Comparison of ENCODE assay signal across 9 cellular contexts in genomic region chr16:88922114-88922825, GRCh38. TPM values are rescaled to one million over a fixed set of nuclear protein-coding genes. Genes with fewer than 3 reads are reported as not detected.
DNase-seq lines count a peak whose midpoint lies in the region; ATAC-seq and TF ChIP-seq lines count a peak whose summit lies in the region.
"Had no signal": no experiment of that assay in that cellular context is flagged by ENCODE, and none has a peak within 500 bp of the region (broad histone marks: within the 10 kb centered on the region; RNA-seq: fewer than 3 reads in every experiment).

No MANE protein-coding gene starts in this region.

- CTCF ChIA-PET in OCI-LY7 (lab: Charles Lee; ENCODE audit: unreplicated experiment), result no interaction called here
- CTCF ChIA-PET in CD8-positive, alpha-beta T cell (lab: Charles Lee), result no interaction called here

- no peaks in the 10 kb centered on the region for H3K9me3 Mint-ChIP-seq in CD8-positive, alpha-beta T cell

- no peak overlapping the region for H3K4me3 Mint-ChIP-seq in CD8-positive, alpha-beta T cell

- H3K36me3 ChIP-seq in spleen (peaks cover 0 to 14% (median 0%) of the 10 kb centered on the region in 6 donors), OCI-LY7 (ENCODE audit: insufficient read depth, low read length) (no peaks in the 10 kb centered on the region)
- H3K36me3 ChIP-seq in CD8-positive, alpha-beta T cell (ENCODE audit: insufficient read depth, low read length), result no peaks in the 10 kb centered on the region

- H3K27ac ChIP-seq in spleen (peak overlapping the region; percentile 29 to 91 (median 80)), OCI-LY7 (ENCODE audit: low read depth, low read length, poor library complexity, severe bottlenecking) (no peak overlapping the region)
- H3K27ac ChIP-seq in CD8-positive, alpha-beta T cell (ENCODE audit: low read depth, low read length), result no peak overlapping the region

- H3K4me3 ChIP-seq in astrocyte of the spinal cord (ENCODE audit: low read depth, low read length), result no peak overlapping the region
- peak overlapping the region in 1 of 8 donors; percentile 45 for H3K4me3 ChIP-seq in spleen
- H3K4me3 ChIP-seq in OCI-LY7 (ENCODE audit: low read depth, low read length, poor library complexity, severe bottlenecking), result no peak overlapping the region
- H3K4me3 ChIP-seq in CD8-positive, alpha-beta T cell (ENCODE audit: low read depth, low read length), result no peak overlapping the region

- no peak overlapping the region for H3K4me2 ChIP-seq in OCI-LY7 (ENCODE audit: low read length)

- no peak overlapping the region for H3K27ac Mint-ChIP-seq in CD8-positive, alpha-beta T cell

- no TSS peak for BruUV-seq in OCI-LY7 (replicated peaks; lab: Mats Ljungman, UMichigan)

- no peaks in the 10 kb centered on the region for H3K79me2 ChIP-seq in OCI-LY7 (ENCODE audit: insufficient read depth, low read depth, low read length)

- H3K27me3 Mint-ChIP-seq in CD8-positive, alpha-beta T cell (ENCODE audit: low read depth), result peaks cover 6% of the 10 kb centered on the region

- POLR2A ChIA-PET in OCI-LY7 (lab: Charles Lee), result no interaction called here
- POLR2A ChIA-PET in CD8-positive, alpha-beta T cell (lab: Charles Lee), result no interaction called here

- ATAC-seq in HG03571 (IDR thresholded peaks at IDR 0.05; ENCODE audit: unreplicated experiment) (no peak), GM21619 (IDR thresholded peaks at IDR 0.05; ENCODE audit: unreplicated experiment) (no peak)
- no peak for ATAC-seq in CD8-positive, alpha-beta T cell

- no peak overlapping the region for H2AFZ ChIP-seq in OCI-LY7 (ENCODE audit: low read length)

- DNase-seq in GF-D8 (lab: John Stamatoyannopoulos, UW), result peak; percentile 35
- DNase-seq in astrocyte of the spinal cord (ENCODE audit: low read depth, low spot score), result peak; percentile 23
- DNase-seq in iPS-NIHi11 (ENCODE audit: low spot score), result peak; percentile 88
- DNase-seq in spleen, result peak; percentile 88
- DNase-seq in OCI-LY7 (ENCODE audit: low spot score), result no peak
- no peak for DNase-seq in CD8-positive, alpha-beta T cell
- DNase-seq: stimulated activated CD4-positive, alpha-beta T cell treated with anti-CD3 and anti-CD28 coated beads, Interleukin-4, amount 100 ng/mL, for 4 hours had no signal

- peaks cover 76 to 100% (median 95%) of the 10 kb centered on the region in 6 donors for H3K4me1 ChIP-seq in spleen
- peaks cover 15% of the 10 kb centered on the region for H3K4me1 ChIP-seq in OCI-LY7 (ENCODE audit: insufficient read depth, low read length, poor library complexity, severe bottlenecking)
- H3K4me1 ChIP-seq in CD8-positive, alpha-beta T cell (ENCODE audit: insufficient read depth, low read length), result peaks cover 14% of the 10 kb centered on the region

- no peaks in the 10 kb centered on the region for H3K9me3 ChIP-seq in spleen
- no peaks in the 10 kb centered on the region for H3K9me3 ChIP-seq in OCI-LY7 (ENCODE audit: low read length)
- H3K9me3 ChIP-seq in CD8-positive, alpha-beta T cell (ENCODE audit: low read length), result no peaks in the 10 kb centered on the region

- in situ Hi-C loops in astrocyte of the spinal cord (cut with HindIII; ENCODE audit: low sequenced_read_pairs), result no loop called here

- TF ChIP-seq CTCF in astrocyte of the spinal cord (IDR thresholded peaks at IDR 0.05; ENCODE audit: low read depth, low read length), result no peak
- TF ChIP-seq CTCF in spleen (IDR thresholded peaks at IDR 0.05 in 8 of 11, conservative IDR thresholded peaks at IDR 0.05 in 3 of 11), result peak in 4 of 11 experiments; percentile 20 to 40 (median 29)
- TF ChIP-seq CTCF in OCI-LY7 (conservative IDR thresholded peaks at IDR 0.05; ENCODE audit: low read length), result no peak
- TF ChIP-seq CTCF in CD8-positive, alpha-beta T cell (IDR thresholded peaks at IDR 0.05), result no peak

- intact Hi-C loops in spleen (cut with DNase I; ENCODE audit: low total_unique reads) (no loop called here), OCI-LY7 (cut with micrococcal nuclease; ENCODE audit: unreplicated experiment) (no loop called here)
- intact Hi-C loops in CD8-positive, alpha-beta T cell (cut with DNase I, micrococcal nuclease), result no loop called here

- peaks cover 6% of the 10 kb centered on the region for H3K4me1 Mint-ChIP-seq in CD8-positive, alpha-beta T cell (ENCODE audit: low read depth)

- no peaks in the 10 kb centered on the region for H3K9me2 ChIP-seq in OCI-LY7 (ENCODE audit: insufficient read depth, low read length)

- TF ChIP-seq POLR2A in spleen (IDR thresholded peaks at IDR 0.05), result no peak

- H3K36me3 Mint-ChIP-seq in CD8-positive, alpha-beta T cell, result no peaks in the 10 kb centered on the region

- no peaks in the 10 kb centered on the region; the same call in 1 of the 2 replicates for H4K20me1 ChIP-seq in OCI-LY7 (ENCODE audit: insufficient read depth, low read length)

- 14 to 46% (median 43%) methylated on average over 5 to 26 of the region's 26 CpGs for WGBS in spleen, 5 donors

- peaks cover 0 to 4% (median 0%) of the 10 kb centered on the region in 7 donors for H3K27me3 ChIP-seq in spleen (replicated peaks in 1 of 7)
- H3K27me3 ChIP-seq in CD8-positive, alpha-beta T cell (ENCODE audit: insufficient read depth, low read length), result no peaks in the 10 kb centered on the region

RNA-seq across cellular contexts. Expression of gene CBFA2T3, which starts 54.7 kb away (rescaled TPM):
- total RNA-seq in spleen (10 to 100 TPM; 10.5 to 59.8 (median 56.3) TPM), OCI-LY7 (2022) (30.8 and 48.0 TPM in 2 replicates)
- 10 to 100 TPM in 2 of 3 donors, 1 to 10 TPM in 1; 8.4 to 25.1 (median 14.3) TPM for polyA plus RNA-seq in spleen
- 1.1 and 2.2 TPM in 2 replicates for total RNA-seq in OCI-LY7 (2014; rRNA removed; shearing (Covaris generic))
- under 1 TPM; 0.11 to 0.31 TPM for total RNA-seq in CD8-positive, alpha-beta T cell

RNA-seq across cellular contexts. Expression of gene PABPN1L, which starts 55.8 kb away (rescaled TPM):
- total RNA-seq in spleen (1 to 10 TPM in 1 of 7 donors, under 1 TPM in 2, not detected in 4; 0.72 to 1.3 (median 0.85) TPM), OCI-LY7 (2022) (0.38 TPM in 1 of 2 replicates, not detected in the other)
- polyA plus RNA-seq in spleen, result under 1 TPM; 0.26 to 0.67 (median 0.29) TPM
- total RNA-seq in OCI-LY7 (2014; rRNA removed; shearing (Covaris generic)), result not detected in 2 replicates
- total RNA-seq in CD8-positive, alpha-beta T cell, result not detected

Comparison
In these comparisons a context has a peak if more than half of its experiments do, and no peak if none do; other contexts are left out.
1. DNase-seq: peak in GF-D8 (single experiment), astrocyte of the spinal cord (single experiment), iPS-NIHi11 (single experiment) and spleen (single experiment); none in OCI-LY7 (single experiment) and CD8-positive, alpha-beta T cell (0 of 7).
2. H3K27ac ChIP-seq: peak in spleen (8 of 8); none in OCI-LY7 (single experiment) and CD8-positive, alpha-beta T cell (single experiment).